In the genomic region with DNA sequence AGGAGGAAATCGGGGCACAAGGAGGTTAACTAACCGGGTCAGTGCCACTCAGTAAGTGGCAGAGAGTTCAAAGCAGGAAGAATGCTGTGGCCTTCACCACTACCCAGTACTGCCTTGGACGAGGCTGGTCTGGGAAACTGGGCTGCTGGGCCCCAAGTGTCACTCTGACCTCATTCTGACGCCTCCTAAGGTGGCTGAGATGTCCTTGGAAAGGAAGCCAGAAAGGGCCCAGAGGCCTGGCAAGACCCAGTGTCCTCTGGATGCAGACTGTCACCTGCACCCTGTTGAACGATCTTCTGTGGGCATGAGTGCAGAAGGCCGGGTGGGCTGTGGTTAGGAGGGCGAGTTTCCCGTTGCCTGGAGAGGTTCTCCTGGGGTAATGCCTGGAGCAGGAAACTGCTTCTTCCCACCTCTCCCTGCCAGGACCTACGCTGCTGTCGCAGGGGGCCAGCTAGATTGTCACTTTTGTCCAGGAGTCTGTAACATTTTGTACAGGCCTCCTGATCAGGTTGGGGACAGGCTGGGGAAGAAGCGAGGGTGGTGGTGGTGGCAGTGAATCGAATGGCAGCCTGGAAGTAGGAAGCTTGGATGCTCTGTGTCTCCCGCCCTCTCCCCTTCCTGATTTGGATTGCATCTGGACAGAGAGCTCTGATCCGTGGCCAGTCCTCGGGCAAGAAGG, we compare ENCODE assay signal across 22 cellular contexts.
DNase-seq lines count a peak whose midpoint lies in the region; ATAC-seq, FAIRE-seq and TF ChIP-seq lines count a peak whose summit lies in the region.
"Had no signal": no experiment of that assay in that cellular context is flagged by ENCODE, and none has a peak within 500 bp of the region (broad histone marks: within the 10 kb centered on the region; RNA-seq: fewer than 3 reads in every experiment).

No MANE protein-coding gene starts in this region.

- in situ Hi-C loops in KBM-7 (cut with MboI; ENCODE audit: low pct_unique_long_range_greater_than_20kb, low sequenced_read_pairs) = no loop called here

- H3K27ac ChIP-seq in BLaER1 (peak overlapping the region; percentile 32; the same call in 1 of the 2 replicates), dorsolateral prefrontal cortex (peak overlapping the region in 52 of 59 donors; percentile 9 to 86 (median 68)), pancreas (peak overlapping the region in 1 of 4 donors; percentile 29)
- H3K27ac ChIP-seq in BLaER1 treated with 17β-estradiol and CSF1 and Interleukin-3, amounts not matched to agents 10 nM and 100 nM = peak overlapping the region in 3 of 11 experiments; percentile 17 to 43 (median 28); a peak in 2 of 22 replicates
- H3K27ac ChIP-seq: PC-9 had no signal

- FAIRE-seq in pancreas (lab: Jason Lieb, UNC) = no peak
- FAIRE-seq: GM12891, HepG2 had no signal

- H3K4me1 ChIP-seq in BLaER1 (peaks cover 93% of the 10 kb centered on the region), pancreas (no peaks in the 10 kb centered on the region)
- H3K4me1 ChIP-seq in BLaER1 treated with 17β-estradiol and CSF1 and Interleukin-3, amounts not matched to agents 10 nM and 100 nM = peaks cover 48 to 89% (median 83%) of the 10 kb centered on the region in 10 experiments
- H3K4me1 ChIP-seq: HAP-1 had no signal

- H3K9ac ChIP-seq in BLaER1 = 0 out of 2 replicates have a peak overlapping the region, but pooled peaks have one; percentile 32
- 0 out of 22 replicates have a peak overlapping the region, but pooled peaks of 2 of the 11 experiments have one; percentile 7 to 8 for H3K9ac ChIP-seq in BLaER1 treated with 17β-estradiol and CSF1 and Interleukin-3, amounts not matched to agents 10 nM and 100 nM

- H3K36me3 ChIP-seq in BLaER1 (no peaks in the 10 kb centered on the region), pancreas (no peaks in the 10 kb centered on the region)
- H3K36me3 ChIP-seq in BLaER1 treated with 17β-estradiol and CSF1 and Interleukin-3, amounts not matched to agents 10 nM and 100 nM = no peaks in the 10 kb centered on the region
- H3K36me3 ChIP-seq: HAP-1 had no signal

- no peaks in the 10 kb centered on the region for H4K20me1 ChIP-seq in BLaER1
- H4K20me1 ChIP-seq in BLaER1 treated with 17β-estradiol and CSF1 and Interleukin-3, amounts not matched to agents 10 nM and 100 nM = no peaks in the 10 kb centered on the region; a peak in 1 of 22 replicates

- ATAC-seq in pancreas = peak; percentile 44 to 87 (median 80)
- ATAC-seq: HepG2 had no signal

- no peaks in the 10 kb centered on the region for H3K27me3 ChIP-seq in BLaER1
- H3K27me3 ChIP-seq in BLaER1 treated with 17β-estradiol and CSF1 and Interleukin-3, amounts not matched to agents 10 nM and 100 nM = no peaks in the 10 kb centered on the region; a peak in 1 of 22 replicates
- H3K27me3 ChIP-seq in dorsolateral prefrontal cortex = no peaks in the 10 kb centered on the region
- H3K27me3 ChIP-seq in pancreas = no peaks in the 10 kb centered on the region

- TF ChIP-seq CTCF in dorsolateral prefrontal cortex (IDR thresholded peaks at IDR 0.05 in 54 of 56, conservative IDR thresholded peaks at IDR 0.05 in 2 of 56; ENCODE audit: low read depth in 1 of 56, partially characterized antibody in 56 of 56) = no peak
- no peak for TF ChIP-seq CTCF in pancreas (IDR thresholded peaks at IDR 0.05)

- H3K9me3 ChIP-seq in BLaER1 = no peaks in the 10 kb centered on the region
- H3K9me3 ChIP-seq in BLaER1 treated with 17β-estradiol and CSF1 and Interleukin-3, amounts not matched to agents 10 nM and 100 nM (replicated peaks in 1 of 11) = no peaks in the 10 kb centered on the region
- no peaks in the 10 kb centered on the region for H3K9me3 ChIP-seq in pancreas
- H3K9me3 ChIP-seq: HAP-1 had no signal

- intact Hi-C loops in dorsolateral prefrontal cortex (cut with DNase I) (no loop called here), pancreas (cut with DNase I) (no loop called here)

- WGBS in pancreas, 2 donors = 67 to 73% methylated on average over 15 of the region's 15 CpGs

- DNase-seq in dorsolateral prefrontal cortex (no peak), pancreas (peak in 3 of 6 donors; percentile 45 to 63 (median 62)), UCSD-AML1 (lab: John Stamatoyannopoulos, UW; ENCODE audit: unreplicated experiment) (no peak), KBM-7 (no peak), NCI-H128 (lab: John Stamatoyannopoulos, UW; ENCODE audit: unreplicated experiment) (no peak)
- DNase-seq: Calu3, GF-D8, GOT3, HFFc6, Kasumi-1, NCI-H1092 treated with DMSO at 0.1 percent for 48 hours, NCI-H1436 treated with DMSO at 0.1 percent for 48 hours, NCI-H2029, NCI-H446 treated with DMSO at 0.1 percent for 48 hours, NCI-H526 treated with DMSO at 0.1 percent for 48 hours, PC-9, SHP77 had no signal

- H3K4me3 ChIP-seq in BLaER1 (no peak overlapping the region), dorsolateral prefrontal cortex (no peak overlapping the region), pancreas (no peak overlapping the region)
- no peak overlapping the region for H3K4me3 ChIP-seq in BLaER1 treated with 17β-estradiol and CSF1 and Interleukin-3, amounts not matched to agents 10 nM and 100 nM
- H3K4me3 ChIP-seq: HAP-1, PC-9 had no signal

- peak overlapping the region; percentile 72 for H3K4me2 ChIP-seq in BLaER1
- H3K4me2 ChIP-seq in BLaER1 treated with 17β-estradiol and CSF1 and Interleukin-3, amounts not matched to agents 10 nM and 100 nM = peak overlapping the region; percentile 5 to 72 (median 58); a peak in 18 of 22 replicates
- H3K4me2 ChIP-seq: PC-9 had no signal
